34 cellular contexts compared by ENCODE assay signal in genomic region chr12:16258963-16259362, GRCh38. TPM values are rescaled to one million over a fixed set of nuclear protein-coding genes. Genes with fewer than 3 reads are reported as not detected.
"Had no signal": no experiment of that assay in that cellular context is flagged by ENCODE, and none has a peak within 500 bp of the region (broad histone marks: within the 10 kb centered on the region; RNA-seq: fewer than 3 reads in every experiment).

No MANE protein-coding gene starts in this region.

- H3K36me3 Mint-ChIP-seq: natural killer cell; stimulated activated effector memory CD8-positive, alpha-beta T cell treated with anti-CD3 and anti-CD28 coated beads, Interleukin-12 subunit alpha, Interleukin-12 subunit beta, amount 100 ng/mL, for 72 hours had no signal

- H3K4me3 Mint-ChIP-seq: natural killer cell; stimulated activated effector memory CD8-positive, alpha-beta T cell treated with anti-CD3 and anti-CD28 coated beads, Interleukin-12 subunit alpha, Interleukin-12 subunit beta, amount 100 ng/mL, for 72 hours had no signal

- H3K4me1 ChIP-seq: esophagus muscularis mucosa, foreskin keratinocyte, gastroesophageal sphincter, heart right ventricle, lower lobe of right lung, right lobe of liver, stomach, thyroid gland, vagina had no signal

- H3K9me3 ChIP-seq: esophagus muscularis mucosa, ovary, thyroid gland, vagina had no signal

- H3K27ac Mint-ChIP-seq: natural killer cell; stimulated activated effector memory CD8-positive, alpha-beta T cell treated with anti-CD3 and anti-CD28 coated beads, Interleukin-12 subunit alpha, Interleukin-12 subunit beta, amount 100 ng/mL, for 72 hours had no signal

- H3K4me1 Mint-ChIP-seq: natural killer cell; stimulated activated effector memory CD8-positive, alpha-beta T cell treated with anti-CD3 and anti-CD28 coated beads, Interleukin-12 subunit alpha, Interleukin-12 subunit beta, amount 100 ng/mL, for 72 hours had no signal

- DNase-seq: dermis blood vessel endothelial cell; effector memory CD4-positive, alpha-beta T cell; foreskin keratinocyte; glutamatergic neuron; heart right ventricle; hippocampal formation; islet precursor cell; kidney glomerular epithelial cell; left ventricle myocardium superior; lower lobe of right lung; natural killer cell; occipital lobe; ovary; right lobe of liver; stimulated activated CD4-positive, alpha-beta T cell treated with anti-CD3 and anti-CD28 coated beads, Interleukin-2, amount 100 ng/mL, for 24 hours; stimulated activated CD4-positive, alpha-beta T cell treated with anti-CD3 and anti-CD28 coated beads, Interleukin-4, amount 100 ng/mL, for 24 hours; stimulated activated naive CD4-positive, alpha-beta T cell treated with Interleukin-2 at 50 U/mL for 16 hours; stomach; thyroid gland had no signal

- ATAC-seq: foreskin keratinocyte; gastroesophageal sphincter; heart right ventricle; left ventricle myocardium superior; lower lobe of right lung; natural killer cell; right lobe of liver; stimulated activated effector memory CD8-positive, alpha-beta T cell treated with anti-CD3 and anti-CD28 coated beads, Interleukin-12 subunit alpha, Interleukin-12 subunit beta, amount 100 ng/mL, for 72 hours had no signal

- H3K27me3 ChIP-seq: esophagus muscularis mucosa, foreskin keratinocyte, gastroesophageal sphincter, heart right ventricle, ovary, right lobe of liver, stomach, thyroid gland, vagina had no signal

- H3K27ac ChIP-seq: coronary artery, esophagus muscularis mucosa, foreskin keratinocyte, gastroesophageal sphincter, heart right ventricle, lower lobe of right lung, ovary, right lobe of liver, stomach, thyroid gland, vagina had no signal

- H3K4me3 ChIP-seq: coronary artery, esophagus muscularis mucosa, gastroesophageal sphincter, heart right ventricle, lower lobe of right lung, ovary, right lobe of liver, stomach, thyroid gland, vagina had no signal

- H3K36me3 ChIP-seq: esophagus muscularis mucosa, gastroesophageal sphincter, heart right ventricle, lower lobe of right lung, ovary, right lobe of liver, stomach, thyroid gland, vagina had no signal

RNA-seq across cellular contexts. Expression of gene SLC15A5, which starts 18.5 kb away (rescaled TPM):
- total RNA-seq: dermis blood vessel endothelial cell, endothelial cell of umbilical vein, epithelial cell of proximal tubule, esophagus muscularis mucosa, fibroblast of lung, foreskin keratinocyte, gastroesophageal sphincter, heart right ventricle, left ventricle myocardium superior, lower lobe of right lung, mononuclear cell, natural killer cell, occipital lobe, ovary, posterior vena cava, pulmonary artery endothelial cell, right lobe of liver, skeletal muscle tissue, stomach, temporal lobe, thyroid gland, ureter, vagina had no signal
- polyA plus RNA-seq: endothelial cell of umbilical vein, fibroblast of lung, foreskin keratinocyte, heart right ventricle, neural cell, ovary, stomach had no signal
